ENCODE assay signal across 23 cellular contexts in genomic region chr20:51262240-51262639, GRCh38.
DNase-seq lines count a peak whose midpoint lies in the region; ATAC-seq, FAIRE-seq and TF ChIP-seq lines count a peak whose summit lies in the region.
"Had no signal": no experiment of that assay in that cellular context is flagged by ENCODE, and none has a peak within 500 bp of the region (broad histone marks: within the 10 kb centered on the region; RNA-seq: fewer than 3 reads in every experiment).

No MANE protein-coding gene starts in this region.

- H3K23ac ChIP-seq in IMR-90 (ENCODE audit: low read depth, low read length), result no peak overlapping the region

- H2AK5ac ChIP-seq in IMR-90 (ENCODE audit: low read depth, low read length), result no peak overlapping the region

- TF ChIP-seq CTCF in HepG2 (CRISPR knock-in tag; IDR thresholded peaks at IDR 0.05), result no peak
- no peak for TF ChIP-seq CTCF in right lobe of liver (IDR thresholded peaks at IDR 0.05)
- TF ChIP-seq CTCF in IMR-90 (conservative IDR thresholded peaks at IDR 0.05; ENCODE audit: low read depth, low read length), result no peak
- no peak for TF ChIP-seq CTCF in mesothelial cell of epicardium (IDR thresholded peaks at IDR 0.05; ENCODE audit: unreplicated experiment)

- H3K36me3 Mint-ChIP-seq in mesothelial cell of epicardium, result no peaks in the 10 kb centered on the region
- H3K36me3 Mint-ChIP-seq in activated naive CD4-positive, alpha-beta T cell treated with anti-CD3 and anti-CD28 coated beads, Interleukin-2, amount 10 ng/mL, durations not matched to agents 7 days and 5 days, result no peaks in the 10 kb centered on the region
- H3K36me3 Mint-ChIP-seq: CD8-positive, alpha-beta T cell had no signal

- H3K4me1 Mint-ChIP-seq in mesothelial cell of epicardium, result peaks cover 58% of the 10 kb centered on the region
- H3K4me1 Mint-ChIP-seq in activated naive CD4-positive, alpha-beta T cell treated with anti-CD3 and anti-CD28 coated beads, Interleukin-2, amount 10 ng/mL, durations not matched to agents 7 days and 5 days, result no peaks in the 10 kb centered on the region
- H3K4me1 Mint-ChIP-seq: B cell had no signal

- H3K4me3 ChIP-seq in HepG2 (replicated peaks in 1 of 3; ENCODE audit: insufficient read depth in 1 of 3, low read depth in 2 of 3, low read length in 3 of 3) (no peak overlapping the region), right lobe of liver (no peak overlapping the region), IMR-90 (ENCODE audit: insufficient read depth, low read depth, low read length) (no peak overlapping the region)
- H3K4me3 ChIP-seq: BLaER1 treated with 17β-estradiol and CSF1 and Interleukin-3, amounts not matched to agents 10 nM and 100 nM had no signal

- H3K56ac ChIP-seq in IMR-90 (ENCODE audit: extremely low read depth, insufficient read depth, low read length), result no peak overlapping the region

- intact Hi-C loops in HepG2 (cut with micrococcal nuclease; ENCODE audit: unreplicated experiment), result no loop called here
- intact Hi-C loops in right lobe of liver (cut with DNase I), result no loop called here
- intact Hi-C loops in IMR-90 (cut with micrococcal nuclease), result loop anchor here (10.0 kb wide), 1 partner anchor 57 kb away; no protein-coding TSS in a partner anchor

- H3K36me3 ChIP-seq in HepG2 (replicated peaks in 1 of 2; ENCODE audit: control insufficient read depth in 1 of 2, insufficient read depth in 2 of 2, low read length in 2 of 2) (no peaks in the 10 kb centered on the region), right lobe of liver (no peaks in the 10 kb centered on the region), IMR-90 (ENCODE audit: control insufficient read depth, insufficient read depth, low read length) (no peaks in the 10 kb centered on the region)
- H3K36me3 ChIP-seq: BLaER1 treated with 17β-estradiol and CSF1 and Interleukin-3, amounts not matched to agents 10 nM and 100 nM had no signal

- POLR2A ChIA-PET in HepG2 (lab: Yijun Ruan, JAX), result no interaction called here
- POLR2A ChIA-PET in IMR-90 (lab: Charles Lee; ENCODE audit: unreplicated experiment), result no interaction called here

- H4K20me1 ChIP-seq in HepG2 (ENCODE audit: insufficient read depth, low read length), result no peaks in the 10 kb centered on the region
- H4K20me1 ChIP-seq in IMR-90 (ENCODE audit: insufficient read depth, low read length), result no peaks in the 10 kb centered on the region
- H4K20me1 ChIP-seq: BLaER1 treated with 17β-estradiol and CSF1 and Interleukin-3, amounts not matched to agents 10 nM and 100 nM had no signal

- in situ Hi-C loops in HepG2 (cut with HindIII; ENCODE audit: extremely low pct_ligation_motif_present, low pct_unique_long_range_greater_than_20kb) (no loop called here), IMR-90 (cut with MboI; ENCODE audit: low sequenced_read_pairs) (no loop called here)

- no peak overlapping the region for H3K4me3 Mint-ChIP-seq in mesothelial cell of epicardium
- H3K4me3 Mint-ChIP-seq in activated naive CD4-positive, alpha-beta T cell treated with anti-CD3 and anti-CD28 coated beads, Interleukin-2, amount 10 ng/mL, durations not matched to agents 7 days and 5 days, result no peak overlapping the region
- H3K4me3 Mint-ChIP-seq: B cell; CD4-positive, alpha-beta T cell; CD8-positive, alpha-beta T cell had no signal

- H2AFZ ChIP-seq in HepG2 (ENCODE audit: low read length), result no peak overlapping the region
- H2AFZ ChIP-seq in IMR-90 (replicated peaks; ENCODE audit: low read length, poor library complexity), result peak overlapping the region; percentile 43

- dilution Hi-C loops in IMR-90 (cut with HindIII; ENCODE audit: low sequenced_read_pairs, unreplicated experiment), result no loop called here

- H3K27ac ChIP-seq in HepG2 (ENCODE audit: extremely low read length, insufficient read depth, low read length) (no peak overlapping the region), right lobe of liver (no peak overlapping the region), IMR-90 (ENCODE audit: insufficient read depth, low read length) (no peak overlapping the region)
- H3K27ac ChIP-seq: BLaER1 treated with 17β-estradiol and CSF1 and Interleukin-3, amounts not matched to agents 10 nM and 100 nM; C4-2B had no signal

- no peaks in the 10 kb centered on the region for H3K79me2 ChIP-seq in HepG2 (ENCODE audit: insufficient read depth, low read length)

- H2BK20ac ChIP-seq in IMR-90 (ENCODE audit: low read depth, low read length), result no peak overlapping the region

- H3K9me3 ChIP-seq in HepG2 (ENCODE audit: low read length), result no peaks in the 10 kb centered on the region
- no peaks in the 10 kb centered on the region for H3K9me3 ChIP-seq in right lobe of liver
- H3K9me3 ChIP-seq in IMR-90 (ENCODE audit: control insufficient read depth, insufficient read depth, low read length), result peaks cover 6% of the 10 kb centered on the region

- no peaks in the 10 kb centered on the region for H3K9me1 ChIP-seq in IMR-90 (ENCODE audit: insufficient read depth, low read length)

- CTCF ChIA-PET in HepG2 (lab: Yijun Ruan, JAX; ENCODE audit: low intra/inter-chr PET ratio, low total read pairs), result no interaction called here
- CTCF ChIA-PET in IMR-90 (lab: Yijun Ruan, JAX), result no interaction called here
- CTCF ChIA-PET in activated naive CD4-positive, alpha-beta T cell treated with anti-CD3 and anti-CD28 coated beads, Interleukin-2, amount 10 ng/mL, durations not matched to agents 7 days and 5 days (lab: Charles Lee), result no interaction called here

- H3K4ac ChIP-seq in IMR-90 (ENCODE audit: low read depth, low read length), result no peak overlapping the region

- TF ChIP-seq EP300 in HepG2 (IDR thresholded peaks at IDR 0.05; ENCODE audit: low read depth in 2 of 2, low read length in 2 of 2) (no peak), HepG2 (CRISPR knock-in tag; IDR thresholded peaks at IDR 0.05; ENCODE audit: borderline replicate concordance) (no peak)

- no peak overlapping the region; the same call in 1 of the 2 replicates for H3K14ac ChIP-seq in IMR-90 (replicated peaks; ENCODE audit: low read depth, low read length)

- WGBS in HepG2 (ENCODE audit: low lambda C conversion rate), result 8% methylated on average over 9 of the region's 9 CpGs
- 37% methylated on average over 9 of the region's 9 CpGs for WGBS in right lobe of liver (ENCODE audit: insufficient coverage, low coverage, low lambda C conversion rate, missing lambda C conversion rate)
- no CpG with 5 or more reads among the region's 9 CpGs for WGBS in IMR-90 (ENCODE audit: extremely low coverage in 2 of 2, insufficient read length in 1 of 2), 2 experiments

- H2AK9ac ChIP-seq in IMR-90 (replicated peaks; ENCODE audit: low read depth, low read length, poor library complexity), result no peak overlapping the region

- H3K27ac Mint-ChIP-seq in mesothelial cell of epicardium, result peak overlapping the region; percentile 99
- H3K27ac Mint-ChIP-seq in activated naive CD4-positive, alpha-beta T cell treated with anti-CD3 and anti-CD28 coated beads, Interleukin-2, amount 10 ng/mL, durations not matched to agents 7 days and 5 days, result no peak overlapping the region
- H3K27ac Mint-ChIP-seq: B cell; CD4-positive, alpha-beta T cell; CD8-positive, alpha-beta T cell had no signal

- H2BK5ac ChIP-seq in IMR-90 (ENCODE audit: low read depth, low read length, poor library complexity, severe bottlenecking), result no peak overlapping the region

- H3K27me3 ChIP-seq in HepG2 (ENCODE audit: control insufficient read depth in 1 of 2, insufficient read depth in 2 of 2, low read length in 2 of 2) (peaks cover 2 to 32% of the 10 kb centered on the region in 2 experiments; a peak in 3 of 5 replicates), right lobe of liver (no peaks in the 10 kb centered on the region), IMR-90 (ENCODE audit: control insufficient read depth, insufficient read depth, low read length) (peaks cover 23% of the 10 kb centered on the region)
- H3K27me3 ChIP-seq: BLaER1 treated with 17β-estradiol and CSF1 and Interleukin-3, amounts not matched to agents 10 nM and 100 nM had no signal

- no peak overlapping the region for H3K9ac ChIP-seq in HepG2 (ENCODE audit: insufficient read depth, low read depth, low read length)
- no peak overlapping the region for H3K9ac ChIP-seq in IMR-90 (ENCODE audit: low read depth, low read length)
- H3K9ac ChIP-seq: BLaER1 treated with 17β-estradiol and CSF1 and Interleukin-3, amounts not matched to agents 10 nM and 100 nM had no signal

- H3K27me3 Mint-ChIP-seq in mesothelial cell of epicardium (ENCODE audit: low read depth), result no peaks in the 10 kb centered on the region
- H3K27me3 Mint-ChIP-seq in activated naive CD4-positive, alpha-beta T cell treated with anti-CD3 and anti-CD28 coated beads, Interleukin-2, amount 10 ng/mL, durations not matched to agents 7 days and 5 days, result peaks cover 13% of the 10 kb centered on the region

- DNase-seq in HepG2 (ENCODE audit: low spot score), result peak; percentile 43
- no peak for DNase-seq in right lobe of liver
- no peak for DNase-seq in IMR-90
- no peak for DNase-seq in mesothelial cell of epicardium (ENCODE audit: low spot score in 2 of 2, unreplicated experiment in 2 of 2)
- no peak for DNase-seq in NAMALWA (ENCODE audit: low spot score)
- no peak for DNase-seq in AML-193 (lab: John Stamatoyannopoulos, UW)
- DNase-seq in activated naive CD4-positive, alpha-beta T cell treated with anti-CD3 and anti-CD28 coated beads, Interleukin-2, amount 10 ng/mL, durations not matched to agents 7 days and 5 days, result no peak
- DNase-seq: 8988T; ACHN; Caco-2; Calu3; CD4-positive, alpha-beta T cell; CD8-positive, alpha-beta T cell; DMS79 treated with DMSO at 0.1 percent for 48 hours; GF-D8 had no signal

- FAIRE-seq in HepG2 (lab: Jason Lieb, UNC), result no peak
- FAIRE-seq: A204.1, D721Med, G401.6, GM12891, GM19239 had no signal

- no peaks in the 10 kb centered on the region for H3K79me1 ChIP-seq in IMR-90 (ENCODE audit: low read depth in 1 of 2, low read length in 2 of 2)

- peaks cover 12% of the 10 kb centered on the region for H3K9me3 Mint-ChIP-seq in mesothelial cell of epicardium
- H3K9me3 Mint-ChIP-seq in activated naive CD4-positive, alpha-beta T cell treated with anti-CD3 and anti-CD28 coated beads, Interleukin-2, amount 10 ng/mL, durations not matched to agents 7 days and 5 days, result peaks cover 3% of the 10 kb centered on the region

- H3K4me1 ChIP-seq in HepG2 (ENCODE audit: insufficient read depth, low read length) (peaks cover 17% of the 10 kb centered on the region), right lobe of liver (no peaks in the 10 kb centered on the region), IMR-90 (ENCODE audit: control insufficient read depth, insufficient read depth, low read length) (no peaks in the 10 kb centered on the region; the same call in 1 of the 2 replicates)

- H4K5ac ChIP-seq in IMR-90 (ENCODE audit: low read depth, low read length), result no peak overlapping the region

- no peak overlapping the region for H4K8ac ChIP-seq in IMR-90 (ENCODE audit: low read depth in 2 of 2, low read length in 2 of 2)

- peak; percentile 72 for ATAC-seq in HepG2
- ATAC-seq in right lobe of liver, result no peak
- ATAC-seq in IMR-90 (ENCODE audit: low read depth), result no peak
- ATAC-seq: CD8-positive, alpha-beta T cell had no signal

- no peak overlapping the region for H3K18ac ChIP-seq in IMR-90 (ENCODE audit: low read depth, low read length)

- BruUV-seq in HepG2 (replicated peaks; lab: Mats Ljungman, UMichigan) (no TSS peak), IMR-90 (replicated peaks; lab: Mats Ljungman, UMichigan) (no TSS peak)

- TF ChIP-seq RAD21 in HepG2 (CRISPR knock-in tag; IDR thresholded peaks at IDR 0.05) (no peak), IMR-90 (IDR thresholded peaks at IDR 0.05; ENCODE audit: low read length) (no peak)

- H2BK120ac ChIP-seq in IMR-90 (ENCODE audit: low read depth, low read length), result no peak overlapping the region

- H4K91ac ChIP-seq in IMR-90 (ENCODE audit: insufficient read depth, low read depth, low read length), result no peak overlapping the region

- H3K4me2 ChIP-seq in HepG2 (ENCODE audit: low read depth, low read length) (peak overlapping the region; percentile 15; the same call in 1 of the 2 replicates), IMR-90 (ENCODE audit: low read depth, low read length) (no peak overlapping the region)

- no peak overlapping the region for H2BK15ac ChIP-seq in IMR-90 (ENCODE audit: low read depth, low read length)

- TF ChIP-seq POLR2A in HepG2 (IDR thresholded peaks at IDR 0.05; ENCODE audit: insufficient read depth in 1 of 2, low read depth in 2 of 2, low read length in 2 of 2) (no peak), right lobe of liver (IDR thresholded peaks at IDR 0.05) (no peak), IMR-90 (IDR thresholded peaks at IDR 0.05; ENCODE audit: low read depth, low read length) (no peak)
